ENCODE assay signal across 1 cellular context in the genomic region with DNA sequence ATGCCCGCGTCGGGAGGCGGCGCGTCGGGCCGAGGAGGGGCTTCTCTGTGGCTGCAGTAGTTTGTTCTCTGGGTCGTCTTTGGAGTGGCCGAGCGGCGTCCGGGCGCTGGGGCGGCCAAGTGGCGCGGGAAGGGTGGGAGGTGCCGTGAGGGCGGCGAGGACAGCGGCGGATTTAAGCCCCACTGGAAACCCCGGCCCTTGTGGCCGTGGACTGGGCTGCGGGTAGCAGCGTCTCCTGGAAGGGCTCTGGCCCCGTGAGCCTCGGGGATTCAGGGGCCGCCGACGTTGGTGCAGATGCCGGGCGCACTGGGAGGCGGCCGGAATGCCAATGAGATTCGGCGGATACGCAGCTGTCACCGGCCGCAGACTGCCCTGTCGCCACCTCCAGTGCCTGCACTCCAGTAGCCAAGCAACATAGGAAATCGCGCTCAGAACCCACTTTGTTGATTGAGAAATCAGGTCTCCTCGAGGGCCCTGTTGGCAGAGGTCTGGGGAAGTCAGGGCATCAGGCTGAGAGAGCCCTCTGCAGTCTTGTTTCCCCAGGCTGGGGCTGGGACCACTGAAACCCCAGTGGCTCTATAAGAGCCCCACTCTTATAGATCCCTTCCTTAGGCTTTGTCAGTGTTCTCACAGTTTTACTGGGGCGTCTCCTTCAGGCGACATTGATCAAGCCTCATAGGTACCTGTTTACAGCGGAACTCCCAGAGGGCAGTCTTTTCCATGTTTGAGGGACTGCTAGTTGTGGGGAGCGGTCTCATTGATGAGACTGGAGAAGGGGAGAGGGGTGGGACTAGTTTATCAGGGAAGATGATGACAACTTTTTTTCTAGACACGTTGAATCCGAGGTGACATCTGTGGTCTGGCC.
TF ChIP-seq lines count a peak whose summit lies in the region.

No MANE protein-coding gene starts in this region.

TF ChIP-seq in IMR-90, 13 proteins besides CTCF, POLR2A, EP300 and RAD21:
- TF ChIP-seq NFE2L2 (IDR thresholded peaks at IDR 0.05; ENCODE audit: low read depth, low read length) (no peak), CEBPB (IDR thresholded peaks at IDR 0.05; ENCODE audit: low read depth, low read length) (0 out of 2 replicates have a peak, but pooled peaks have one; percentile 44)
